Comparison of ENCODE assay signal across 1 cellular context in genomic region chr18:22332590-22332989, GRCh38.
A peak's percentile ranks its signal among the peaks of the same experiment; 100 is the strongest.
TF ChIP-seq lines count a peak whose summit lies in the region.

No MANE protein-coding gene starts in this region.

TF ChIP-seq in K562, 482 proteins besides CTCF, POLR2A, EP300 and RAD21 (continued from another document):
- TF ChIP-seq PRDM10 (IDR thresholded peaks at IDR 0.05; ENCODE audit: partially characterized antibody) (peak; percentile 43), FOXM1 (IDR thresholded peaks at IDR 0.05; ENCODE audit: low read depth) (no peak), FOXM1 (CRISPR knock-in tag; IDR thresholded peaks at IDR 0.05; ENCODE audit: low read depth) (no peak)
